ENCODE assay signal across 9 cellular contexts in genomic region chr14:93936245-93936644, GRCh38. TPM values are rescaled to one million over a fixed set of nuclear protein-coding genes. Genes with fewer than 3 reads are reported as not detected.
A peak's percentile ranks its signal among the peaks of the same experiment; 100 is the strongest.
DNase-seq lines count a peak whose midpoint lies in the region; ATAC-seq and TF ChIP-seq lines count a peak whose summit lies in the region.
"Had no signal": no experiment of that assay in that cellular context is flagged by ENCODE, and none has a peak within 500 bp of the region (broad histone marks: within the 10 kb centered on the region; RNA-seq: fewer than 3 reads in every experiment).

No MANE protein-coding gene starts in this region.

- H3K27ac ChIP-seq in sigmoid colon = peak overlapping the region in 3 of 4 donors; percentile 38 to 67 (median 54)

- peak; percentile 38 for DNase-seq in stimulated activated CD4-positive, alpha-beta T cell treated with anti-CD3 and anti-CD28 coated beads, Interleukin-15, amount 100 ng/mL, for 24 hours
- no peak for DNase-seq in stimulated activated CD4-positive, alpha-beta T cell treated with anti-CD3 and anti-CD28 coated beads, Interleukin-4, amount 100 ng/mL, for 4 hours
- peak; percentile 4 for DNase-seq in NCI-H2227 treated with DMSO at 0.1 percent for 48 hours (lab: John Stamatoyannopoulos, UW)
- peak; percentile 68 for DNase-seq in cerebellum (ENCODE audit: low spot score)
- DNase-seq in sigmoid colon = no peak
- DNase-seq in cardiac septum (ENCODE audit: low spot score) = no peak
- no peak for DNase-seq in T-helper 1 cell
- DNase-seq: activated naive CD8-positive, alpha-beta T cell treated with anti-CD3 and anti-CD28 coated beads, Interleukin-2, amount 10 ng/mL, durations not matched to agents 7 days and 5 days had no signal

- no peak for ATAC-seq in GM21717 (IDR thresholded peaks at IDR 0.05; ENCODE audit: unreplicated experiment)

- peak in 1 of 4 experiments; percentile 22 for TF ChIP-seq CTCF in sigmoid colon (IDR thresholded peaks at IDR 0.05)

- no peaks in the 10 kb centered on the region for H3K9me3 ChIP-seq in sigmoid colon

- 31 to 41% methylated on average over 5 of the region's 5 CpGs for WGBS in sigmoid colon, 2 donors

- H3K27me3 ChIP-seq in sigmoid colon = no peaks in the 10 kb centered on the region

- TF ChIP-seq EP300 in sigmoid colon (IDR thresholded peaks at IDR 0.05) = no peak

- no peak overlapping the region for H3K4me3 ChIP-seq in sigmoid colon

- intact Hi-C loops in sigmoid colon (cut with DNase I) (no loop called here), cardiac septum (cut with DNase I) (no loop called here)

- H3K36me3 ChIP-seq in sigmoid colon = peaks cover 31 to 94% (median 56%) of the 10 kb centered on the region in 4 donors

- H3K4me1 ChIP-seq in sigmoid colon = peaks cover 0 to 47% (median 39%) of the 10 kb centered on the region in 4 donors

- TF ChIP-seq POLR2A in sigmoid colon (IDR thresholded peaks at IDR 0.05) = no peak

RNA-seq across cellular contexts. Expression of gene FAM181A, which starts 9.1 kb away (rescaled TPM):
- total RNA-seq in cerebellum = 2.4 TPM
- not detected for total RNA-seq in sigmoid colon
- not detected for polyA plus RNA-seq in sigmoid colon
- total RNA-seq in cardiac septum = not detected
- total RNA-seq: activated naive CD8-positive, alpha-beta T cell treated with anti-CD3 and anti-CD28 coated beads, Interleukin-2, amount 10 ng/mL, durations not matched to agents 7 days and 5 days had no signal

RNA-seq across cellular contexts. Expression of gene ASB2, which starts 40.1 kb away (rescaled TPM):
- total RNA-seq in cerebellum (0.54 TPM), sigmoid colon (100 to 1,000 TPM; 117 to 178 (median 139) TPM), cardiac septum (156 TPM)
- 1 to 10 TPM; 1.2 to 10.0 (median 4.2) TPM for polyA plus RNA-seq in sigmoid colon

Comparison
In these comparisons a context has a peak if more than half of its experiments do, and no peak if none do; other contexts are left out.
1. DNase-seq: peak in stimulated activated CD4-positive, alpha-beta T cell treated with anti-CD3 and anti-CD28 coated beads, Interleukin-15, amount 100 ng/mL, for 24 hours (single experiment), NCI-H2227 treated with DMSO at 0.1 percent for 48 hours (single experiment) and cerebellum (single experiment); none in stimulated activated CD4-positive, alpha-beta T cell treated with anti-CD3 and anti-CD28 coated beads, Interleukin-4, amount 100 ng/mL, for 4 hours (0 of 2), sigmoid colon (single experiment), cardiac septum (single experiment) and T-helper 1 cell (0 of 5).
2. RNA of gene ASB2, which starts 40.1 kb away (total RNA-seq): 156 TPM in cardiac septum (single experiment) and 117 to 178 TPM in sigmoid colon; 0.54 TPM in cerebellum (single experiment); every median in the first group is over 10 times any median in the second.